1 cellular context compared by ENCODE assay signal in the genomic region with DNA sequence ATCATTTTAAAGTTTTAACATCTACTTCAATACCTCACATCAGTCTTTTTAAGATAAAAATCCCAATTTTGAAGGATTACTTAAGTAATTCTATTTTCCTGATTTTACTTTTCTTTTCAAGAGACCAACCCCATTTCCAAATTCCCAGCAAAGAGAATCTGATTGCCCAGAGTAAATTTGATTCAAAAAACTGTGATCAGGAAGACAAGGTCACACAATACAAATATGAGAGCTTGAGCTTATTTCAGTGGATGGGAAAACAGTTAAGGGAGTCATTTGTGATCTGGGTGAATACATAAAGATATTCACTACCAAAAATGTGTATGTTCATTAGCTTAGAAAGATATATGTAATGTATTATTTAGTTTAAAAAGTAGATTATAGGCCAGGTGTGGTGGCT. TPM values are rescaled to one million over a fixed set of nuclear protein-coding genes. Genes with fewer than 3 reads are reported as not detected.
"Had no signal": no experiment of that assay in that cellular context is flagged by ENCODE, and none has a peak within 500 bp of the region (broad histone marks: within the 10 kb centered on the region; RNA-seq: fewer than 3 reads in every experiment).

No MANE protein-coding gene starts in this region.

RNA-seq across cellular contexts. Expression of gene NUTM2A, which starts 53.1 kb away (rescaled TPM):
- total RNA-seq: RPMI7951 had no signal
